ENCODE assay signal across 20 cellular contexts in genomic region chr13:66222127-66222526, GRCh38.
DNase-seq lines count a peak whose midpoint lies in the region; ATAC-seq and TF ChIP-seq lines count a peak whose summit lies in the region.
"Had no signal": no experiment of that assay in that cellular context is flagged by ENCODE, and none has a peak within 500 bp of the region (broad histone marks: within the 10 kb centered on the region; RNA-seq: fewer than 3 reads in every experiment).

No MANE protein-coding gene starts in this region.

- H2AFZ ChIP-seq in DND-41 (ENCODE audit: low read depth, low read length) (peak overlapping the region; percentile 36; the same call in 1 of the 2 replicates), KMS-11 (ENCODE audit: low read depth) (peak overlapping the region; percentile 60; the same call in 1 of the 2 replicates), OCI-LY7 (ENCODE audit: low read length) (peak overlapping the region; percentile 44; the same call in 1 of the 2 replicates)

- no peak overlapping the region for H3K4me3 ChIP-seq in DND-41 (ENCODE audit: low read depth in 1 of 2, low read length in 2 of 2)
- H3K4me3 ChIP-seq in KMS-11 (IDR thresholded peaks at IDR 0.05; ENCODE audit: insufficient read depth, low read depth, low read length) = no peak overlapping the region
- H3K4me3 ChIP-seq in OCI-LY7 (ENCODE audit: low read depth, low read length, poor library complexity, severe bottlenecking) = no peak overlapping the region
- H3K4me3 ChIP-seq: MG63, Peyer's patch had no signal

- H3K27ac ChIP-seq in DND-41 (ENCODE audit: low read length) = peak overlapping the region; percentile 82
- peak overlapping the region; percentile 99 for H3K27ac ChIP-seq in KMS-11
- peak overlapping the region; percentile 46 for H3K27ac ChIP-seq in OCI-LY7 (ENCODE audit: low read depth, low read length, poor library complexity, severe bottlenecking)
- H3K27ac ChIP-seq: Peyer's patch had no signal

- BruUV-seq in OCI-LY7 (replicated peaks; lab: Mats Ljungman, UMichigan) = no TSS peak

- no peak overlapping the region for H3K4me2 ChIP-seq in DND-41 (ENCODE audit: insufficient read depth, low read length)
- peak overlapping the region; percentile 34; the same call in 1 of the 2 replicates for H3K4me2 ChIP-seq in KMS-11
- no peak overlapping the region for H3K4me2 ChIP-seq in OCI-LY7 (ENCODE audit: low read length)

- H3K9me2 ChIP-seq in OCI-LY7 (ENCODE audit: insufficient read depth, low read length) = no peaks in the 10 kb centered on the region

- H3K9ac ChIP-seq in DND-41 (ENCODE audit: low read depth, low read length) (no peak overlapping the region; the same call in 1 of the 2 replicates), KMS-11 (peak overlapping the region; percentile 64; the same call in 1 of the 2 replicates)

- H4K20me1 ChIP-seq in DND-41 (ENCODE audit: insufficient read depth, low read length) (no peaks in the 10 kb centered on the region), KMS-11 (ENCODE audit: insufficient read depth) (no peaks in the 10 kb centered on the region), OCI-LY7 (ENCODE audit: insufficient read depth, low read length) (no peaks in the 10 kb centered on the region)

- H3K36me3 ChIP-seq in DND-41 (ENCODE audit: insufficient read depth, low read length) (no peaks in the 10 kb centered on the region), KMS-11 (ENCODE audit: insufficient read depth) (no peaks in the 10 kb centered on the region), OCI-LY7 (ENCODE audit: insufficient read depth, low read length) (no peaks in the 10 kb centered on the region)
- H3K36me3 ChIP-seq: MG63, Peyer's patch had no signal

- POLR2A ChIA-PET in OCI-LY7 (lab: Charles Lee) = no interaction called here

- TF ChIP-seq CTCF in DND-41 (IDR thresholded peaks at IDR 0.05; ENCODE audit: borderline replicate concordance, extremely low read depth, low read length, poor library complexity, severe bottlenecking) (no peak), KMS-11 (conservative IDR thresholded peaks at IDR 0.05; ENCODE audit: low read depth, low read length) (no peak), OCI-LY7 (conservative IDR thresholded peaks at IDR 0.05; ENCODE audit: low read length) (no peak)

- H3K79me2 ChIP-seq in DND-41 (ENCODE audit: insufficient read depth, low read length) (no peaks in the 10 kb centered on the region), KMS-11 (ENCODE audit: insufficient read depth, low read depth) (no peaks in the 10 kb centered on the region), OCI-LY7 (ENCODE audit: insufficient read depth, low read depth, low read length) (no peaks in the 10 kb centered on the region)

- intact Hi-C loops in OCI-LY7 (cut with micrococcal nuclease; ENCODE audit: unreplicated experiment) = no loop called here

- H3K27me3 ChIP-seq in DND-41 (ENCODE audit: insufficient read depth, low read length, poor library complexity) (no peaks in the 10 kb centered on the region), KMS-11 (ENCODE audit: insufficient read depth, low read depth) (no peaks in the 10 kb centered on the region)
- H3K27me3 ChIP-seq: MG63, Peyer's patch had no signal

- DNase-seq in DND-41 (no peak), OCI-LY7 (ENCODE audit: low spot score) (no peak), activated gamma-delta T cell treated with Interleukin-2 at 50 U/mL for 16 hours (no peak), AG08396 (ENCODE audit: low spot score) (no peak), NCI-H2107 (lab: John Stamatoyannopoulos, UW) (no peak)
- DNase-seq: COR-L47; DMS153; EL; H7; MG63; NCI-H1417 treated with DMSO at 0.1 percent for 48 hours; NCI-H1930; NCI-H2171; NCI-H446; NK-92 treated with Interleukin-12 subunit alpha and Interleukin-12 subunit beta, amount 100 ng/mL, for 24 hours; Peyer's patch had no signal

- CTCF ChIA-PET in OCI-LY7 (lab: Charles Lee; ENCODE audit: unreplicated experiment) = no interaction called here

- no peak for ATAC-seq in DND-41 (ENCODE audit: insufficient read depth, low read depth)
- peak; percentile 48 for ATAC-seq in GM19025 (IDR thresholded peaks at IDR 0.05; ENCODE audit: low read depth, unreplicated experiment)
- ATAC-seq in HG03039 (IDR thresholded peaks at IDR 0.05; ENCODE audit: unreplicated experiment) = no peak
- ATAC-seq: Right ventricle myocardium inferior had no signal

- H3K4me1 ChIP-seq in DND-41 (ENCODE audit: insufficient read depth, low read length) (peaks cover 65% of the 10 kb centered on the region), KMS-11 (ENCODE audit: low read depth, poor library complexity, severe bottlenecking) (peaks cover 47% of the 10 kb centered on the region), OCI-LY7 (ENCODE audit: insufficient read depth, low read length, poor library complexity, severe bottlenecking) (peaks cover 15% of the 10 kb centered on the region)
- H3K4me1 ChIP-seq: Peyer's patch had no signal

- H3K9me3 ChIP-seq in DND-41 (ENCODE audit: insufficient read depth, low read length, severe bottlenecking) = no peaks in the 10 kb centered on the region
- no peaks in the 10 kb centered on the region for H3K9me3 ChIP-seq in OCI-LY7 (ENCODE audit: low read length)
- H3K9me3 ChIP-seq: MG63, Peyer's patch had no signal

Comparison
In these comparisons a context has a peak if more than half of its experiments do, and no peak if none do; other contexts are left out.
1. H3K27ac ChIP-seq: peak in every context shown above with its lines; median percentile 99 in KMS-11; 82 in DND-41; 46 in OCI-LY7.